Comparison of ENCODE assay signal across 13 cellular contexts in genomic region chr2:1995987-1996386, GRCh38.
DNase-seq lines count a peak whose midpoint lies in the region; ATAC-seq lines count a peak whose summit lies in the region.
"Had no signal": no experiment of that assay in that cellular context is flagged by ENCODE, and none has a peak within 500 bp of the region (broad histone marks: within the 10 kb centered on the region; RNA-seq: fewer than 3 reads in every experiment).

No MANE protein-coding gene starts in this region.

- H3K36me3 Mint-ChIP-seq in activated T-cell treated with anti-CD3 and anti-CD28 coated beads, Interleukin-2, amount 50 U/mL, for 24 hours (ENCODE audit: low read depth): no peaks in the 10 kb centered on the region
- H3K36me3 Mint-ChIP-seq in central memory CD8-positive, alpha-beta T cell (ENCODE audit: insufficient read depth): no peaks in the 10 kb centered on the region

- peak overlapping the region; percentile 67 for H3K27ac Mint-ChIP-seq in activated T-cell treated with anti-CD3 and anti-CD28 coated beads, Interleukin-2, amount 50 U/mL, for 24 hours
- H3K27ac Mint-ChIP-seq in central memory CD8-positive, alpha-beta T cell (ENCODE audit: low read depth): no peak overlapping the region
- no peak overlapping the region for H3K27ac Mint-ChIP-seq in stimulated activated naive CD8-positive, alpha-beta T cell treated with anti-CD3 and anti-CD28 coated beads, Interleukin-15, amount 100 ng/mL, for 72 hours
- H3K27ac Mint-ChIP-seq: activated B cell treated with CpG ODN at 0.5 μM for 24 hours had no signal

- ATAC-seq in central memory CD8-positive, alpha-beta T cell (replicated peaks; ENCODE audit: extremely low read depth, poor library complexity, severe bottlenecking): no peak
- peak; percentile 81 for ATAC-seq in stimulated activated naive CD8-positive, alpha-beta T cell treated with anti-CD3 and anti-CD28 coated beads, Interleukin-15, amount 100 ng/mL, for 72 hours
- ATAC-seq in aorta (ENCODE audit: low FRiP score) (no peak), HG02870 (IDR thresholded peaks at IDR 0.05; ENCODE audit: unreplicated experiment) (no peak)

- 71 to 79% methylated on average over 10 of the region's 10 CpGs for WGBS in aorta, 2 donors

- no peaks in the 10 kb centered on the region for H3K27me3 ChIP-seq in aorta (ENCODE audit: control insufficient read depth in 1 of 2, insufficient read depth in 2 of 2, low read length in 1 of 2)
- H3K27me3 ChIP-seq: Peyer's patch had no signal

- H3K36me3 ChIP-seq in aorta (ENCODE audit: control insufficient read depth in 1 of 2, insufficient read depth in 2 of 2, low read length in 1 of 2): no peaks in the 10 kb centered on the region
- H3K36me3 ChIP-seq: neutrophil, Peyer's patch had no signal

- H3K4me1 ChIP-seq in aorta (ENCODE audit: control insufficient read depth in 1 of 2, insufficient read depth in 2 of 2, low read length in 2 of 2): no peaks in the 10 kb centered on the region
- H3K4me1 ChIP-seq: Peyer's patch had no signal

- H3K9me3 ChIP-seq in aorta (ENCODE audit: control insufficient read depth, low read length): no peaks in the 10 kb centered on the region
- H3K9me3 ChIP-seq: neutrophil had no signal

- intact Hi-C loops in aorta (cut with DNase I): no loop called here

- no peak for DNase-seq in activated T-cell treated with anti-CD3 and anti-CD28 coated beads, Interleukin-2, amount 50 U/mL, for 24 hours
- DNase-seq in activated T-cell treated with anti-CD3 and anti-CD28 coated beads, Interleukin-2, amount 50 U/mL, for 48 hours: no peak
- DNase-seq in RPMI8226: peak; percentile 28
- DNase-seq in central memory CD8-positive, alpha-beta T cell (ENCODE audit: low spot score in 2 of 2): no peak
- peak; percentile 8 to 37 for DNase-seq in stimulated activated naive CD8-positive, alpha-beta T cell treated with anti-CD3 and anti-CD28 coated beads, Interleukin-15, amount 100 ng/mL, for 72 hours
- no peak for DNase-seq in aorta
- DNase-seq in activated CD8-positive, alpha-beta memory T cell treated with anti-CD3 and anti-CD28 coated beads for 24 hours: no peak
- DNase-seq: activated B cell treated with CpG ODN at 0.5 μM for 24 hours; kidney; Peyer's patch; stimulated activated CD4-positive, alpha-beta T cell treated with anti-CD3 and anti-CD28 coated beads, Interleukin-2, amount 100 ng/mL, for 48 hours had no signal

- peaks cover 46% of the 10 kb centered on the region for H3K27me3 Mint-ChIP-seq in activated T-cell treated with anti-CD3 and anti-CD28 coated beads, Interleukin-2, amount 50 U/mL, for 24 hours
- H3K27me3 Mint-ChIP-seq in central memory CD8-positive, alpha-beta T cell: peaks cover 44% of the 10 kb centered on the region
- H3K27me3 Mint-ChIP-seq in stimulated activated naive CD8-positive, alpha-beta T cell treated with anti-CD3 and anti-CD28 coated beads, Interleukin-15, amount 100 ng/mL, for 72 hours: peaks cover 70% of the 10 kb centered on the region

- no peak overlapping the region for H3K27ac ChIP-seq in aorta (ENCODE audit: low read depth in 1 of 2, low read length in 2 of 2)
- H3K27ac ChIP-seq: neutrophil, Peyer's patch had no signal

- H3K4me3 ChIP-seq in aorta (ENCODE audit: low read length in 2 of 2): no peak overlapping the region
- H3K4me3 ChIP-seq: Peyer's patch had no signal

- H3K4me1 Mint-ChIP-seq in activated T-cell treated with anti-CD3 and anti-CD28 coated beads, Interleukin-2, amount 50 U/mL, for 24 hours (ENCODE audit: low read depth): peaks cover 35% of the 10 kb centered on the region
- H3K4me1 Mint-ChIP-seq in central memory CD8-positive, alpha-beta T cell: peaks cover 11% of the 10 kb centered on the region
- H3K4me1 Mint-ChIP-seq in stimulated activated naive CD8-positive, alpha-beta T cell treated with anti-CD3 and anti-CD28 coated beads, Interleukin-15, amount 100 ng/mL, for 72 hours: peaks cover 42% of the 10 kb centered on the region
- H3K4me1 Mint-ChIP-seq: activated B cell treated with CpG ODN at 0.5 μM for 24 hours had no signal

- no peaks in the 10 kb centered on the region for H3K9me3 Mint-ChIP-seq in activated T-cell treated with anti-CD3 and anti-CD28 coated beads, Interleukin-2, amount 50 U/mL, for 24 hours
- H3K9me3 Mint-ChIP-seq in central memory CD8-positive, alpha-beta T cell: peaks cover 7% of the 10 kb centered on the region
- peaks cover 9 to 13% of the 10 kb centered on the region in 2 donors for H3K9me3 Mint-ChIP-seq in stimulated activated naive CD8-positive, alpha-beta T cell treated with anti-CD3 and anti-CD28 coated beads, Interleukin-15, amount 100 ng/mL, for 72 hours
- H3K9me3 Mint-ChIP-seq: activated B cell treated with CpG ODN at 0.5 μM for 24 hours had no signal

- H3K4me3 Mint-ChIP-seq in activated T-cell treated with anti-CD3 and anti-CD28 coated beads, Interleukin-2, amount 50 U/mL, for 24 hours: no peak overlapping the region
- H3K4me3 Mint-ChIP-seq in central memory CD8-positive, alpha-beta T cell: peak overlapping the region; percentile 9
- H3K4me3 Mint-ChIP-seq in stimulated activated naive CD8-positive, alpha-beta T cell treated with anti-CD3 and anti-CD28 coated beads, Interleukin-15, amount 100 ng/mL, for 72 hours: peak overlapping the region; percentile 19 to 20
- H3K4me3 Mint-ChIP-seq: activated B cell treated with CpG ODN at 0.5 μM for 24 hours had no signal

Comparison
In these comparisons a context has a peak if more than half of its experiments do, and no peak if none do; other contexts are left out.
1. DNase-seq: peak in RPMI8226 (single experiment) and stimulated activated naive CD8-positive, alpha-beta T cell treated with anti-CD3 and anti-CD28 coated beads, Interleukin-15, amount 100 ng/mL, for 72 hours (2 of 2); none in activated T-cell treated with anti-CD3 and anti-CD28 coated beads, Interleukin-2, amount 50 U/mL, for 24 hours (single experiment), activated T-cell treated with anti-CD3 and anti-CD28 coated beads, Interleukin-2, amount 50 U/mL, for 48 hours (0 of 2), central memory CD8-positive, alpha-beta T cell (0 of 2), aorta (0 of 2) and activated CD8-positive, alpha-beta memory T cell treated with anti-CD3 and anti-CD28 coated beads for 24 hours (single experiment).